In genomic region chr2:75484840-75485239, GRCh38 we compare ENCODE assay signal across 1 cellular context.
TF ChIP-seq lines count a peak whose summit lies in the region.

No MANE protein-coding gene starts in this region.

TF ChIP-seq in GM12878, 131 proteins besides CTCF, POLR2A, EP300 and RAD21 (continued from another document):
- no peak for TF ChIP-seq NKRF (conservative IDR thresholded peaks at IDR 0.05)
- TF ChIP-seq IKZF2 (IDR thresholded peaks at IDR 0.05): no peak
- no peak for TF ChIP-seq SPI1 (IDR thresholded peaks at IDR 0.05; ENCODE audit: borderline replicate concordance, insufficient read depth, low read depth, low read length)
- TF ChIP-seq RUNX3 (IDR thresholded peaks at IDR 0.05; ENCODE audit: low read length): 0 out of 2 replicates have a peak, but pooled peaks have one; percentile 2
TF ChIP-seq in GM12878: peak in this region for 1.
